In the genomic region with DNA sequence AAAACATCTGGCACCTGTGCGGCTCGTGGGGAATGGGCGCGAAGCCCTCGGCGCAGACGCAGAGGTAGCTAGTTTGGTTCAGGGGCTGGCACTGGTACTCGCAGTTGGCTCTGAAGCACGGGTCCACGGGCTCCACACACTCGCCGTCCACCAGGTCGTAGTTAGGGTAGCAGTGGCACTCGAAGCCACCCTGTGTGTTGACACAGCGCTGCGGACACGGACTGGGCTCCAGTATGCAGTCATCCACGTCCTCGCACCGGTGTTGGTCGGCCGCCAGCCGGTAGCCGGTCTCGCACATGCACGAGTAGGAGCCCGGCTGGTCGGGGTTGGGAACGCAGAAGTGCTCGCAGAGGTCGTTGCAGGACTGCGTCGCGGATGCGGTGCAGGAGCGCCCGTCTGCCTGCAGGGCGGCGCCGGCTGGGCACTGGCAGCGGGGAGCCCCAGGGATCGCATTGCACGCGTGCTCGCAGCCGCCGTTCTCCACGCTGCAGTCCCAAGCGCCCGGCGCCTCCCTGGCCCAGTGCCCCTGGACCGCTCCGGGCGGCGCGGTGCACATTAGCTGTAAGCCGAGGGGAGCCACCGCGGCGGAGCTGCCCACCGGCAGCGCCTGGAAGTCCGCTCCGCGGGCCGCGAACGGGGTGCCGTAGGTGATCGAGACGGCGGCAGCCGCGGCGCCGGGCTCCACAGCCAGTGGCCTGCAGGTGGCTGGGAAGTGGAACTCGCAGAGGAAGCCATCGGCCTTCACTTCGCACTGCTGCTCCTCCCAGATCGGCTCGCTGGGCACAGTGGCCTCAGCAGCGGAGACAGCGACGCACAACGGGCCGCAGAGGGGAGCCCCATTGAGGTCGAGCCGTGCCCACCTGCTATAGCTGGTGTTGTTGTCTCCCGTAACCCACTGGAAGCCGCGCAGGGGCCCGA, we compare ENCODE assay signal across 8 cellular contexts. TPM values are rescaled to one million over a fixed set of nuclear protein-coding genes. Genes with fewer than 3 reads are reported as not detected.
DNase-seq lines count a peak whose midpoint lies in the region.

No MANE protein-coding gene starts in this region.

- DNase-seq in NCI-H1092 (lab: John Stamatoyannopoulos, UW) = peak; percentile 13
- peak; percentile 15 for DNase-seq in astrocyte of the hippocampus (ENCODE audit: low read depth, low spot score)
- DNase-seq in T-helper 9 cell = no peak
- no peak for DNase-seq in cerebellar nuclear complex (lab: John Stamatoyannopoulos, UW)
- DNase-seq in NCI-H1694 treated with DMSO at 0.1 percent for 48 hours (lab: John Stamatoyannopoulos, UW) = no peak

- H3K36me3 ChIP-seq in ES-I3 (ENCODE audit: insufficient read depth, low read length) (no peaks in the 10 kb centered on the region), iPS-18a (ENCODE audit: control insufficient read depth, low read depth, low read length) (no peaks in the 10 kb centered on the region), skeletal muscle tissue (ENCODE audit: control insufficient read depth in 3 of 3, insufficient read depth in 3 of 3, low read length in 3 of 3) (peaks cover 0 to 4% (median 0%) of the 10 kb centered on the region in 3 donors)

- H3K9me3 ChIP-seq in ES-I3 (ENCODE audit: control insufficient read depth, insufficient read depth, low read length) (no peaks in the 10 kb centered on the region), iPS-18a (ENCODE audit: control insufficient read depth, low read depth, low read length) (no peaks in the 10 kb centered on the region), skeletal muscle tissue (ENCODE audit: control insufficient read depth in 3 of 3, low read length in 3 of 3) (no peaks in the 10 kb centered on the region)

- peak overlapping the region; percentile 77; the same call in 1 of the 2 replicates for H3K9ac ChIP-seq in ES-I3 (ENCODE audit: low read depth, low read length)
- no peak overlapping the region for H3K9ac ChIP-seq in iPS-18a (ENCODE audit: low read length)
- peak overlapping the region; percentile 91 to 99 (median 98) for H3K9ac ChIP-seq in skeletal muscle tissue (ENCODE audit: low read depth in 1 of 3, low read length in 3 of 3)

- peaks cover 87% of the 10 kb centered on the region for H3K27me3 ChIP-seq in iPS-18a (ENCODE audit: control insufficient read depth, insufficient read depth, low read length)
- H3K27me3 ChIP-seq in skeletal muscle tissue (ENCODE audit: control insufficient read depth in 3 of 3, insufficient read depth in 3 of 3, low read length in 3 of 3) = no peaks in the 10 kb centered on the region

- no peak overlapping the region for H3K27ac ChIP-seq in iPS-18a (ENCODE audit: low read length)
- H3K27ac ChIP-seq in skeletal muscle tissue (ENCODE audit: low read depth, low read length) = peak overlapping the region; percentile 94

- H3K4me3 ChIP-seq in iPS-18a (ENCODE audit: low read length) (peak overlapping the region; percentile 55), skeletal muscle tissue (ENCODE audit: low read length in 3 of 3) (peak overlapping the region; percentile 77 to 93 (median 86))

- H3K4me1 ChIP-seq in ES-I3 (ENCODE audit: insufficient read depth, low read length) (no peaks in the 10 kb centered on the region), iPS-18a (ENCODE audit: control insufficient read depth, low read depth, low read length) (peaks cover 8% of the 10 kb centered on the region), skeletal muscle tissue (ENCODE audit: control insufficient read depth in 3 of 3, insufficient read depth in 3 of 3, low read length in 3 of 3) (peaks cover 49 to 70% (median 61%) of the 10 kb centered on the region in 3 donors)

RNA-seq across cellular contexts. Expression of gene THBD, which starts 0.9 kb away (rescaled TPM):
- total RNA-seq in skeletal muscle tissue = 6.8 TPM

RNA-seq across cellular contexts. Expression of gene SSTR4, which starts 13.4 kb away (rescaled TPM):
- not detected for total RNA-seq in skeletal muscle tissue

RNA-seq across cellular contexts. Expression of gene CD93, which starts 37.6 kb away (rescaled TPM):
- 76.7 TPM for total RNA-seq in skeletal muscle tissue

Comparison
In these comparisons a context has a peak if more than half of its experiments do, and no peak if none do; other contexts are left out.
1. DNase-seq: peak in NCI-H1092 (single experiment) and astrocyte of the hippocampus (single experiment); none in T-helper 9 cell (single experiment), cerebellar nuclear complex (0 of 2) and NCI-H1694 treated with DMSO at 0.1 percent for 48 hours (single experiment).